20 cellular contexts compared by ENCODE assay signal in the genomic region with DNA sequence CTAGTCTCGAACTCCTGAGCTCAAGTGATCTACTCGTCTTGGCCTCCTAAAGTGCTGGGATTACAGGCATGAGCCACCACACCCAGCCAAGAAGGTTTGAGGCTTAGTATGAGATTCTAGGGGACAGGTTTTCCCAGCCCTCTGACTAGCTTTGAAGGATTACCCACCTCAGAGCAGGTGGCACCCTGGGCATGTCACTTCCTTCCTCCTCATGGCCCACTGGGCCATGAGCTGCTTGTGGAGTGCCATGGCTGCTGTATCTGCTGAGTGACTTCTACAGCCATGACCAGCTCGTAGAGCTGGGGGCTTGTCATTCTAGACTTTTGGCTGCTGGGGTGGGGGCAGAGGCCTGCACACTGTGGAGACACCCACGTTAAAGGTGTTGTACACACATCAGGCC. TPM values are rescaled to one million over a fixed set of nuclear protein-coding genes. Genes with fewer than 3 reads are reported as not detected.
DNase-seq lines count a peak whose midpoint lies in the region; ATAC-seq and TF ChIP-seq lines count a peak whose summit lies in the region.
"Had no signal": no experiment of that assay in that cellular context is flagged by ENCODE, and none has a peak within 500 bp of the region (broad histone marks: within the 10 kb centered on the region; RNA-seq: fewer than 3 reads in every experiment).

No MANE protein-coding gene starts in this region.

- intact Hi-C loops in gastrocnemius medialis (cut with DNase I; ENCODE audit: low total_unique reads), result no loop called here
- intact Hi-C loops in CD8-positive, alpha-beta T cell (cut with DNase I, micrococcal nuclease), result no loop called here

- TF ChIP-seq CTCF in endothelial cell (IDR thresholded peaks at IDR 0.05; ENCODE audit: unreplicated experiment), result no peak
- no peak for TF ChIP-seq CTCF in gastrocnemius medialis (IDR thresholded peaks at IDR 0.05 in 4 of 5, conservative IDR thresholded peaks at IDR 0.05 in 1 of 5)
- no peak for TF ChIP-seq CTCF in CD8-positive, alpha-beta T cell (IDR thresholded peaks at IDR 0.05)

- H3K4me1 ChIP-seq in BLaER1 (peaks cover 21% of the 10 kb centered on the region), gastrocnemius medialis (peaks cover 0 to 4% of the 10 kb centered on the region in 2 donors)
- peaks cover 14% of the 10 kb centered on the region for H3K4me1 ChIP-seq in CD8-positive, alpha-beta T cell (ENCODE audit: insufficient read depth, low read length)
- H3K4me1 ChIP-seq: A549, BE2C, Caco-2, HAP-1 had no signal

- H3K27ac Mint-ChIP-seq in endothelial cell (ENCODE audit: unreplicated experiment), result no peak overlapping the region
- peak overlapping the region in 3 of 6 donors; percentile 44 to 67 (median 47) for H3K27ac Mint-ChIP-seq in naive B cell
- H3K27ac Mint-ChIP-seq in CD8-positive, alpha-beta T cell, result no peak overlapping the region
- H3K27ac Mint-ChIP-seq: HFFc6 had no signal

- no peak for TF ChIP-seq POLR2A in gastrocnemius medialis (IDR thresholded peaks at IDR 0.05)

- H3K27me3 ChIP-seq in BLaER1 (no peaks in the 10 kb centered on the region), gastrocnemius medialis (no peaks in the 10 kb centered on the region)
- no peaks in the 10 kb centered on the region for H3K27me3 ChIP-seq in CD8-positive, alpha-beta T cell (ENCODE audit: insufficient read depth, low read length)
- H3K27me3 ChIP-seq: BE2C had no signal

- H3K36me3 ChIP-seq in BLaER1 (peaks cover 91% of the 10 kb centered on the region), gastrocnemius medialis (peaks cover 0 to 67% of the 10 kb centered on the region in 2 donors)
- peaks cover 48% of the 10 kb centered on the region for H3K36me3 ChIP-seq in CD8-positive, alpha-beta T cell (ENCODE audit: insufficient read depth, low read length)

- ATAC-seq in naive B cell (ENCODE audit: low read depth in 2 of 2) (peak; percentile 69 to 70), gastrocnemius medialis (no peak), HG02642 (IDR thresholded peaks at IDR 0.05; ENCODE audit: poor library complexity, unreplicated experiment) (no peak)
- ATAC-seq in CD8-positive, alpha-beta T cell, result no peak
- ATAC-seq: A549 had no signal

- H3K27ac ChIP-seq in BLaER1 (peak overlapping the region; percentile 35; the same call in 1 of the 2 replicates), gastrocnemius medialis (peak overlapping the region; percentile 24 to 98 (median 88))
- no peak overlapping the region for H3K27ac ChIP-seq in CD8-positive, alpha-beta T cell (ENCODE audit: low read depth, low read length)
- H3K27ac ChIP-seq: A549 had no signal

- no peak overlapping the region for H3K9ac ChIP-seq in BLaER1

- H3K27me3 Mint-ChIP-seq in endothelial cell (ENCODE audit: unreplicated experiment), result peaks cover 7% of the 10 kb centered on the region
- no peaks in the 10 kb centered on the region for H3K27me3 Mint-ChIP-seq in naive B cell
- no peaks in the 10 kb centered on the region for H3K27me3 Mint-ChIP-seq in CD8-positive, alpha-beta T cell (ENCODE audit: low read depth)
- H3K27me3 Mint-ChIP-seq: CD4-positive, alpha-beta memory T cell had no signal

- CTCF ChIA-PET in CD8-positive, alpha-beta T cell (lab: Charles Lee), result interaction anchor here (0.9 kb wide), 1 partner anchor 13 kb away, joined by 3 read pairs; no protein-coding TSS in a partner anchor

- peaks cover 25% of the 10 kb centered on the region for H3K36me3 Mint-ChIP-seq in endothelial cell (ENCODE audit: low read depth, unreplicated experiment)
- peaks cover 11 to 35% of the 10 kb centered on the region in 2 donors for H3K36me3 Mint-ChIP-seq in naive B cell
- peaks cover 79% of the 10 kb centered on the region for H3K36me3 Mint-ChIP-seq in CD8-positive, alpha-beta T cell

- H3K4me2 ChIP-seq in BLaER1, result peak overlapping the region; percentile 28
- H3K4me2 ChIP-seq: A549 had no signal

- no peaks in the 10 kb centered on the region for H3K9me3 ChIP-seq in BLaER1
- no peaks in the 10 kb centered on the region for H3K9me3 ChIP-seq in gastrocnemius medialis
- H3K9me3 ChIP-seq in CD8-positive, alpha-beta T cell (ENCODE audit: low read length), result no peaks in the 10 kb centered on the region
- H3K9me3 ChIP-seq: A549, BE2C, Caco-2, HAP-1 had no signal

- no peak overlapping the region for H3K4me3 ChIP-seq in BLaER1
- no peak overlapping the region for H3K4me3 ChIP-seq in gastrocnemius medialis
- no peak overlapping the region for H3K4me3 ChIP-seq in CD8-positive, alpha-beta T cell (ENCODE audit: low read depth, low read length)
- H3K4me3 ChIP-seq: A549, HAP-1 had no signal

- POLR2A ChIA-PET in CD8-positive, alpha-beta T cell (lab: Charles Lee), result no interaction called here

- DNase-seq in endothelial cell (ENCODE audit: low spot score), result no peak
- no peak for DNase-seq in naive B cell
- no peak for DNase-seq in gastrocnemius medialis
- DNase-seq in CD8-positive, alpha-beta T cell, result no peak
- DNase-seq in NCI-H1436 (lab: John Stamatoyannopoulos, UW), result no peak
- DNase-seq: 8988T; ACHN; AML-193; BE2C; C1 segment of cervical spinal cord; Caco-2; CD4-positive, alpha-beta memory T cell; DMS153; DND-41; GOT3; HFFc6 had no signal

- H3K9me3 Mint-ChIP-seq in endothelial cell (ENCODE audit: unreplicated experiment), result no peaks in the 10 kb centered on the region
- H3K9me3 Mint-ChIP-seq in naive B cell, result no peaks in the 10 kb centered on the region
- H3K9me3 Mint-ChIP-seq in CD8-positive, alpha-beta T cell, result no peaks in the 10 kb centered on the region
- H3K9me3 Mint-ChIP-seq: HFFc6 had no signal

- no peaks in the 10 kb centered on the region for H4K20me1 ChIP-seq in BLaER1

- H3K4me1 Mint-ChIP-seq in endothelial cell (ENCODE audit: unreplicated experiment) (no peaks in the 10 kb centered on the region), naive B cell (peaks cover 6 to 22% (median 13%) of the 10 kb centered on the region in 3 donors)
- H3K4me1 Mint-ChIP-seq in CD8-positive, alpha-beta T cell (ENCODE audit: low read depth), result peaks cover 7% of the 10 kb centered on the region

- in situ Hi-C loops in gastrocnemius medialis (cut with MboI; ENCODE audit: low sequenced_read_pairs in 4 of 4), result loop anchor here in 2 of 4 donors (25.0 kb wide), 1 partner anchor 263 kb away; no protein-coding TSS in a partner anchor

- H3K4me3 Mint-ChIP-seq in endothelial cell (ENCODE audit: unreplicated experiment) (peak overlapping the region; percentile 12), naive B cell (no peak overlapping the region)
- H3K4me3 Mint-ChIP-seq in CD8-positive, alpha-beta T cell, result no peak overlapping the region
- H3K4me3 Mint-ChIP-seq: HFFc6 had no signal

RNA-seq across cellular contexts. Expression of a gene that starts 25.1 kb away (rescaled TPM):
- total RNA-seq in endothelial cell (ENCODE audit: unreplicated experiment), result 32.0 TPM
- polyA plus RNA-seq in naive B cell (ENCODE audit: low read depth in 6 of 6), result 10 to 100 TPM; 15.4 to 24.9 (median 18.8) TPM
- total RNA-seq in gastrocnemius medialis, result 100 to 1,000 TPM; 363 to 609 (median 425) TPM
- total RNA-seq in CD8-positive, alpha-beta T cell, result 100 to 1,000 TPM; 166 to 170 TPM

RNA-seq across cellular contexts. Expression of a gene that starts 56.1 kb away (rescaled TPM):
- total RNA-seq in endothelial cell (ENCODE audit: unreplicated experiment) (17.5 TPM), gastrocnemius medialis (100 to 1,000 TPM in 1 of 4 donors, 10 to 100 TPM in 3; 11.4 to 131 (median 22.2) TPM)
- 1 to 10 TPM; 1.2 to 6.3 (median 2.1) TPM for polyA plus RNA-seq in naive B cell (ENCODE audit: low read depth in 6 of 6)
- total RNA-seq in CD8-positive, alpha-beta T cell, result under 1 TPM; 0.52 to 0.83 TPM

Comparison
In these comparisons a context has a peak if more than half of its experiments do, and no peak if none do; other contexts are left out.
1. ATAC-seq: peak in naive B cell (2 of 2); none in gastrocnemius medialis (0 of 2), CD8-positive, alpha-beta T cell (single experiment) and HG02642 (single experiment).
2. RNA of a gene that starts 56.1 kb away (total RNA-seq): 11.4 to 131 TPM in gastrocnemius medialis and 17.5 TPM in endothelial cell (single experiment); 0.52 to 0.83 TPM in CD8-positive, alpha-beta T cell; every median in the first group is over 4 times any median in the second.